2 cellular contexts compared by ENCODE assay signal in genomic region chr18:39359636-39360035, GRCh38.
TF ChIP-seq lines count a peak whose summit lies in the region.

No MANE protein-coding gene starts in this region.

TF ChIP-seq in GM23338, 12 proteins besides CTCF, POLR2A, EP300 and RAD21 (continued from another document):
- TF ChIP-seq, protein P1, sequence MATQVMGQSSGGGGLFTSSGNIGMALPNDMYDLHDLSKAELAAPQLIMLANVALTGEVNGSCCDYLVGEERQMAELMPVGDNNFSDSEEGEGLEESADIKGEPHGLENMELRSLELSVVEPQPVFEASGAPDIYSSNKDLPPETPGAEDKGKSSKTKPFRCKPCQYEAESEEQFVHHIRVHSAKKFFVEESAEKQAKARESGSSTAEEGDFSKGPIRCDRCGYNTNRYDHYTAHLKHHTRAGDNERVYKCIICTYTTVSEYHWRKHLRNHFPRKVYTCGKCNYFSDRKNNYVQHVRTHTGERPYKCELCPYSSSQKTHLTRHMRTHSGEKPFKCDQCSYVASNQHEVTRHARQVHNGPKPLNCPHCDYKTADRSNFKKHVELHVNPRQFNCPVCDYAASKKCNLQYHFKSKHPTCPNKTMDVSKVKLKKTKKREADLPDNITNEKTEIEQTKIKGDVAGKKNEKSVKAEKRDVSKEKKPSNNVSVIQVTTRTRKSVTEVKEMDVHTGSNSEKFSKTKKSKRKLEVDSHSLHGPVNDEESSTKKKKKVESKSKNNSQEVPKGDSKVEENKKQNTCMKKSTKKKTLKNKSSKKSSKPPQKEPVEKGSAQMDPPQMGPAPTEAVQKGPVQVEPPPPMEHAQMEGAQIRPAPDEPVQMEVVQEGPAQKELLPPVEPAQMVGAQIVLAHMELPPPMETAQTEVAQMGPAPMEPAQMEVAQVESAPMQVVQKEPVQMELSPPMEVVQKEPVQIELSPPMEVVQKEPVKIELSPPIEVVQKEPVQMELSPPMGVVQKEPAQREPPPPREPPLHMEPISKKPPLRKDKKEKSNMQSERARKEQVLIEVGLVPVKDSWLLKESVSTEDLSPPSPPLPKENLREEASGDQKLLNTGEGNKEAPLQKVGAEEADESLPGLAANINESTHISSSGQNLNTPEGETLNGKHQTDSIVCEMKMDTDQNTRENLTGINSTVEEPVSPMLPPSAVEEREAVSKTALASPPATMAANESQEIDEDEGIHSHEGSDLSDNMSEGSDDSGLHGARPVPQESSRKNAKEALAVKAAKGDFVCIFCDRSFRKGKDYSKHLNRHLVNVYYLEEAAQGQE (IDR thresholded peaks at IDR 0.05; ENCODE audit: unreplicated experiment), result no peak
- TF ChIP-seq EZH2 (IDR thresholded peaks at IDR 0.05; ENCODE audit: low read depth, unreplicated experiment) (no peak), POLR2AphosphoS5 (IDR thresholded peaks at IDR 0.05; ENCODE audit: low read depth) (no peak), NANOG (IDR thresholded peaks at IDR 0.05; ENCODE audit: borderline replicate concordance) (no peak), ZNF462 (CRISPR knock-in tag; IDR thresholded peaks at IDR 0.05) (no peak), ETS1 (IDR thresholded peaks at IDR 0.05) (no peak), EZH2phosphoT487 (IDR thresholded peaks at IDR 0.05; ENCODE audit: unreplicated experiment) (no peak), STAT1 (IDR thresholded peaks at IDR 0.05; ENCODE audit: unreplicated experiment) (no peak)

TF ChIP-seq in WTC11, 78 proteins besides CTCF, POLR2A, EP300 and RAD21 (continued from another document):
- TF ChIP-seq, protein P2, sequence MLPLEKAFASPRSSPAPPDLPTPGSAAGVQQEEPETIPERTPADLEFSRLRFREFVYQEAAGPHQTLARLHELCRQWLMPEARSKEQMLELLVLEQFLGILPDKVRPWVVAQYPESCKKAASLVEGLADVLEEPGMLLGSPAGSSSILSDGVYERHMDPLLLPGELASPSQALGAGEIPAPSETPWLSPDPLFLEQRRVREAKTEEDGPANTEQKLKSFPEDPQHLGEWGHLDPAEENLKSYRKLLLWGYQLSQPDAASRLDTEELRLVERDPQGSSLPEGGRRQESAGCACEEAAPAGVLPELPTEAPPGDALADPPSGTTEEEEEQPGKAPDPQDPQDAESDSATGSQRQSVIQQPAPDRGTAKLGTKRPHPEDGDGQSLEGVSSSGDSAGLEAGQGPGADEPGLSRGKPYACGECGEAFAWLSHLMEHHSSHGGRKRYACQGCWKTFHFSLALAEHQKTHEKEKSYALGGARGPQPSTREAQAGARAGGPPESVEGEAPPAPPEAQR (CRISPR knock-in tag; IDR thresholded peaks at IDR 0.05), result no peak
- TF ChIP-seq ESRRA (CRISPR knock-in tag; IDR thresholded peaks at IDR 0.05; ENCODE audit: borderline replicate concordance) (no peak), NFYB (CRISPR knock-in tag; conservative IDR thresholded peaks at IDR 0.05; ENCODE audit: low read depth) (no peak), IRF2 (CRISPR knock-in tag; IDR thresholded peaks at IDR 0.05; ENCODE audit: borderline replicate concordance, low read depth) (no peak), ZNF416 (CRISPR knock-in tag; IDR thresholded peaks at IDR 0.05) (no peak), ZBTB43 (CRISPR knock-in tag; IDR thresholded peaks at IDR 0.05) (no peak), NFE2L1 (CRISPR knock-in tag; IDR thresholded peaks at IDR 0.05) (no peak), TCF7 (CRISPR knock-in tag; IDR thresholded peaks at IDR 0.05; ENCODE audit: low read depth) (no peak)
- TF ChIP-seq, protein P3, sequence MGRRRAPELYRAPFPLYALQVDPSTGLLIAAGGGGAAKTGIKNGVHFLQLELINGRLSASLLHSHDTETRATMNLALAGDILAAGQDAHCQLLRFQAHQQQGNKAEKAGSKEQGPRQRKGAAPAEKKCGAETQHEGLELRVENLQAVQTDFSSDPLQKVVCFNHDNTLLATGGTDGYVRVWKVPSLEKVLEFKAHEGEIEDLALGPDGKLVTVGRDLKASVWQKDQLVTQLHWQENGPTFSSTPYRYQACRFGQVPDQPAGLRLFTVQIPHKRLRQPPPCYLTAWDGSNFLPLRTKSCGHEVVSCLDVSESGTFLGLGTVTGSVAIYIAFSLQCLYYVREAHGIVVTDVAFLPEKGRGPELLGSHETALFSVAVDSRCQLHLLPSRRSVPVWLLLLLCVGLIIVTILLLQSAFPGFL (CRISPR knock-in tag; IDR thresholded peaks at IDR 0.05; ENCODE audit: borderline replicate concordance), result no peak
- TF ChIP-seq, protein P4, sequence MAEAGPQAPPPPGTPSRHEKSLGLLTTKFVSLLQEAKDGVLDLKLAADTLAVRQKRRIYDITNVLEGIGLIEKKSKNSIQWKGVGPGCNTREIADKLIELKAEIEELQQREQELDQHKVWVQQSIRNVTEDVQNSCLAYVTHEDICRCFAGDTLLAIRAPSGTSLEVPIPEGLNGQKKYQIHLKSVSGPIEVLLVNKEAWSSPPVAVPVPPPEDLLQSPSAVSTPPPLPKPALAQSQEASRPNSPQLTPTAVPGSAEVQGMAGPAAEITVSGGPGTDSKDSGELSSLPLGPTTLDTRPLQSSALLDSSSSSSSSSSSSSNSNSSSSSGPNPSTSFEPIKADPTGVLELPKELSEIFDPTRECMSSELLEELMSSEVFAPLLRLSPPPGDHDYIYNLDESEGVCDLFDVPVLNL (CRISPR knock-in tag; IDR thresholded peaks at IDR 0.05; ENCODE audit: borderline replicate concordance, low read depth), result no peak
- TF ChIP-seq, protein P5, sequence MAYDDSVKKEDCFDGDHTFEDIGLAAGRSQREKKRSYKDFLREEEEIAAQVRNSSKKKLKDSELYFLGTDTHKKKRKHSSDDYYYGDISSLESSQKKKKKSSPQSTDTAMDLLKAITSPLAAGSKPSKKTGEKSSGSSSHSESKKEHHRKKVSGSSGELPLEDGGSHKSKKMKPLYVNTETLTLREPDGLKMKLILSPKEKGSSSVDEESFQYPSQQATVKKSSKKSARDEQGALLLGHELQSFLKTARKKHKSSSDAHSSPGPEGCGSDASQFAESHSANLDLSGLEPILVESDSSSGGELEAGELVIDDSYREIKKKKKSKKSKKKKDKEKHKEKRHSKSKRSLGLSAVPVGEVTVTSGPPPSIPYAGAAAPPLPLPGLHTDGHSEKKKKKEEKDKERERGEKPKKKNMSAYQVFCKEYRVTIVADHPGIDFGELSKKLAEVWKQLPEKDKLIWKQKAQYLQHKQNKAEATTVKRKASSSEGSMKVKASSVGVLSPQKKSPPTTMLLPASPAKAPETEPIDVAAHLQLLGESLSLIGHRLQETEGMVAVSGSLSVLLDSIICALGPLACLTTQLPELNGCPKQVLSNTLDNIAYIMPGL (CRISPR knock-in tag; IDR thresholded peaks at IDR 0.05), result no peak
TF ChIP-seq in WTC11: peak in this region for 0.
